In genomic region chr1:205370780-205371179, GRCh38 we compare ENCODE assay signal across 1 cellular context.
TF ChIP-seq lines count a peak whose summit lies in the region.

No MANE protein-coding gene starts in this region.

TF ChIP-seq in SK-N-SH, 30 proteins besides CTCF, POLR2A, EP300 and RAD21 (continued from another document):
- TF ChIP-seq ZBTB33 (IDR thresholded peaks at IDR 0.05; ENCODE audit: borderline replicate concordance, low read depth) (no peak), SMC3 (IDR thresholded peaks at IDR 0.05; ENCODE audit: low read depth, low read length) (no peak), MEF2A (IDR thresholded peaks at IDR 0.05; ENCODE audit: borderline replicate concordance, low read depth) (no peak), TEAD4 (IDR thresholded peaks at IDR 0.05; ENCODE audit: borderline replicate concordance, insufficient read depth) (no peak), FOXJ3 (CRISPR knock-in tag; IDR thresholded peaks at IDR 0.05) (no peak), TAF1 (IDR thresholded peaks at IDR 0.05; ENCODE audit: borderline replicate concordance, low read depth, low read length) (no peak), MAX (IDR thresholded peaks at IDR 0.05; ENCODE audit: low read depth) (no peak), RCOR1 (IDR thresholded peaks at IDR 0.05; ENCODE audit: low read length) (no peak), RFX5 (IDR thresholded peaks at IDR 0.05; ENCODE audit: low read length) (no peak), GATA2 (CRISPR knock-in tag; IDR thresholded peaks at IDR 0.05) (no peak), JUND (IDR thresholded peaks at IDR 0.05) (no peak), FOXM1 (IDR thresholded peaks at IDR 0.05; ENCODE audit: low read depth) (no peak), PBX3 (IDR thresholded peaks at IDR 0.05) (no peak), SIN3A (IDR thresholded peaks at IDR 0.05; ENCODE audit: borderline replicate concordance, low read depth, low read length) (no peak), CHD2 (IDR thresholded peaks at IDR 0.05; ENCODE audit: low read length, partially characterized antibody) (no peak), RXRA (IDR thresholded peaks at IDR 0.05; ENCODE audit: borderline replicate concordance, low read depth) (no peak), TCF12 (IDR thresholded peaks at IDR 0.05) (no peak)
